8 cellular contexts compared by ENCODE assay signal in the genomic region with DNA sequence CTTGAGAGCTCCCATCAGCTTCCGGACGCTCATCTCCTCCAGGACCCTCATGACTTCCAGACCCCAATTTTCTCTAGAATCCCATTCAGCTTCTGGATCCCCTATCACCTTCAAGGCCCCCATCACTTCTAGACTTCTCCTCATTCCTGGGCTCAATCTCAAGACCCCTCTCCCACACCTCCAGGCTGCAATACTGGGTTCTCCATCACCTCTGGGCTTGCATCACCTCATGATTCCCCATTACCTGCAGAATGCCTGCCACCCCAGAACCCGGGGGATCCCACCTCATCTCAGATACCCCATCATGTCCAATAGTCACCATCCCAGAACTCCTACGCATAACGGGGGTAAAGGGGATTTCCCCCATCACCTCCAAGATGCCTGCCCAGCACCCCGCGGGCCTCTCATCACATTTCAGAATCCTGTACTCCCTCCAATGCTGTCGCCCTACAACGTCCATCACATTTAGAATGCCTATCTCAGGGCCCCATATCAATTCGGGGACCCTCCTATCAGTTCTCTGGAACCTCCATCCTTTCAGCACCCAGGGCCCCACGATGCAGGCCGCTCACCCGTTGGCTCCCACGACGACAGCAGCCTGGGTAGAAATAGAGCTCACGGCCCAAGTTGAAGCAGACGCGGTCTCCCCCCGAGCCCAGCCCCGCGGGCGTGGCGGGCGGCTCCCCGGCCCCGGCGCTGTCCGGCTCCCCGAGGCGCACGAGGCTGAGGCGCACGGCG. TPM values are rescaled to one million over a fixed set of nuclear protein-coding genes. Genes with fewer than 3 reads are reported as not detected.
DNase-seq lines count a peak whose midpoint lies in the region; ATAC-seq, FAIRE-seq and TF ChIP-seq lines count a peak whose summit lies in the region.

No MANE protein-coding gene starts in this region.

- peaks cover 38% of the 10 kb centered on the region; the same call in 2 of the 3 replicates for H3K36me3 ChIP-seq in K562 (ENCODE audit: control insufficient read depth, insufficient read depth, low read length)
- peaks cover 37% of the 10 kb centered on the region for H3K36me3 ChIP-seq in mesodermal cell (ENCODE audit: control insufficient read depth, insufficient read depth, low read length)
- no peaks in the 10 kb centered on the region for H3K36me3 ChIP-seq in aorta (ENCODE audit: control insufficient read depth in 1 of 2, insufficient read depth in 2 of 2, low read length in 1 of 2)

- CTCF ChIA-PET in K562 (lab: Yijun Ruan, JAX; ENCODE audit: low intra/inter-chr PET ratio), result no interaction called here

- H3K4me1 ChIP-seq in K562 (replicated peaks in 1 of 2; ENCODE audit: control insufficient read depth in 2 of 2, insufficient read depth in 2 of 2, low read length in 2 of 2), result peaks cover 19 to 27% of the 10 kb centered on the region in 2 experiments
- peaks cover 15% of the 10 kb centered on the region for H3K4me1 ChIP-seq in mesodermal cell (ENCODE audit: control insufficient read depth, insufficient read depth, low read length, poor library complexity, severe bottlenecking)
- no peaks in the 10 kb centered on the region for H3K4me1 ChIP-seq in aorta (ENCODE audit: control insufficient read depth in 1 of 2, insufficient read depth in 2 of 2, low read length in 2 of 2)

- no peak for TF ChIP-seq CTCF in K562 (IDR thresholded peaks at IDR 0.05 in 2 of 3, conservative IDR thresholded peaks at IDR 0.05 in 1 of 3; ENCODE audit: insufficient read depth in 2 of 3, low read depth in 1 of 3, low read length in 3 of 3)

- peaks cover 3% of the 10 kb centered on the region for H4K20me1 ChIP-seq in K562 (replicated peaks; ENCODE audit: control insufficient read depth, insufficient read depth, low read length)

- 12% methylated on average over 16 of the region's 34 CpGs for WGBS in K562 (ENCODE audit: insufficient coverage, low coverage, missing lambda C conversion rate)
- 10 to 12% methylated on average over 28 to 32 of the region's 34 CpGs for WGBS in mesodermal cell (ENCODE audit: insufficient coverage in 2 of 2), 2 experiments
- WGBS in aorta, 2 donors, result 5% methylated on average over 31 to 34 of the region's 34 CpGs

- TF ChIP-seq RAD21 in K562 (CRISPR knock-in tag; conservative IDR thresholded peaks at IDR 0.05 in 1 of 2, IDR thresholded peaks at IDR 0.05 in 1 of 2), result no peak

- peak overlapping the region; percentile 93; the same call in 1 of the 2 replicates for H2AFZ ChIP-seq in K562 (ENCODE audit: low read depth, low read length)

- DNase-seq in K562 (ENCODE audit: extremely low read depth in 1 of 4, low spot score in 3 of 4) (no peak), aorta (no peak), putamen (ENCODE audit: low spot score) (no peak), G401 (ENCODE audit: low spot score) (no peak)

- POLR2A ChIA-PET in K562 (lab: Yijun Ruan, JAX), result interaction anchor here (0.7 to 1.8 kb wide), 4 partner anchors 10 to 922 kb away, joined by 5 to 9 read pairs (median 8); a partner anchor contains a TSS

- H3K4me2 ChIP-seq in K562 (ENCODE audit: insufficient read depth, low read length), result peak overlapping the region; percentile 86

- FAIRE-seq in K562 (lab: Jason Lieb, UNC), result no peak

- ATAC-seq in GM18858 (IDR thresholded peaks at IDR 0.05; ENCODE audit: unreplicated experiment) (peak; percentile 3), HG03196 (IDR thresholded peaks at IDR 0.05; ENCODE audit: unreplicated experiment) (peak; percentile 17), K562 (no peak), aorta (ENCODE audit: low FRiP score) (no peak), GM18502 (IDR thresholded peaks at IDR 0.05; ENCODE audit: poor library complexity, unreplicated experiment) (no peak)

- no peak for TF ChIP-seq EP300 in K562 (IDR thresholded peaks at IDR 0.05; ENCODE audit: low read length)

- H3K9me3 ChIP-seq in K562 (replicated peaks; ENCODE audit: control insufficient read depth, insufficient read depth, low read depth, low read length) (no peaks in the 10 kb centered on the region), mesodermal cell (ENCODE audit: control insufficient read depth, low read length) (no peaks in the 10 kb centered on the region), aorta (ENCODE audit: control insufficient read depth, low read length) (no peaks in the 10 kb centered on the region)

- no peak for TF ChIP-seq POLR2A in K562 (conservative IDR thresholded peaks at IDR 0.05)

- no peaks in the 10 kb centered on the region for H3K27me3 ChIP-seq in K562 (ENCODE audit: control insufficient read depth in 2 of 2, insufficient read depth in 2 of 2, low read length in 2 of 2)
- H3K27me3 ChIP-seq in aorta (ENCODE audit: control insufficient read depth in 1 of 2, insufficient read depth in 2 of 2, low read length in 1 of 2), result no peaks in the 10 kb centered on the region

- H3K4me3 ChIP-seq in K562 (peak overlapping the region; percentile 95), mesodermal cell (ENCODE audit: extremely low read depth, insufficient read depth, low read length, poor library complexity, severe bottlenecking) (peak overlapping the region; percentile 82), aorta (ENCODE audit: low read length in 2 of 2) (peak overlapping the region; percentile 71 to 79)

- peaks cover 4% of the 10 kb centered on the region for H3K9me1 ChIP-seq in K562 (ENCODE audit: control insufficient read depth, insufficient read depth, low read length)

- H3K27ac ChIP-seq in K562 (ENCODE audit: extremely low read depth, low read depth, low read length) (peak overlapping the region; percentile 83), mesodermal cell (ENCODE audit: low read depth, low read length, severe bottlenecking) (no peak overlapping the region), aorta (ENCODE audit: low read depth in 1 of 2, low read length in 2 of 2) (peak overlapping the region in 1 of 2 donors; percentile 6)

- peak overlapping the region; percentile 77 to 99 for H3K9ac ChIP-seq in K562 (ENCODE audit: insufficient read depth in 1 of 2, low read depth in 2 of 2, low read length in 2 of 2)

- in situ Hi-C loops in K562 (cut with MboI), result no loop called here
- in situ Hi-C loops in G401 (cut with HindIII; ENCODE audit: low sequenced_read_pairs), result no loop called here

- BruUV-seq in K562 (replicated peaks; lab: Mats Ljungman, UMichigan), result TSS peak; percentile 59

- peaks cover 19% of the 10 kb centered on the region for H3K79me2 ChIP-seq in K562 (ENCODE audit: control insufficient read depth, insufficient read depth, low read length)

- intact Hi-C loops in K562 (cut with micrococcal nuclease), result no loop called here
- intact Hi-C loops in aorta (cut with DNase I), result no loop called here

RNA-seq across cellular contexts. Expression of a gene that starts 0.7 kb away (rescaled TPM):
- 93.8 and 251 TPM in 2 replicates for total RNA-seq in K562 (2011; cell fraction: chromatin; rRNA removed; ENCODE audit: low replicate concordance)
- 136 and 149 TPM in 2 replicates for total RNA-seq in K562 (2011; cell fraction: nucleolus; rRNA removed)
- total RNA-seq in K562 (2011; cell fraction: nucleoplasm; rRNA removed), result 124 and 146 TPM in 2 replicates
- 30.5 and 38.4 TPM in 2 replicates for total RNA-seq in K562 (2014; rRNA removed)
- 18.1 and 20.0 TPM in 2 replicates for total RNA-seq in K562 (2014; rRNA removed; fragmentation: Illumina TruSeq; extraction: Trizol)
- total RNA-seq in K562 (2015; rRNA removed; fragmentation: Illumina TruSeq; extraction: Trizol), result 19.0 and 20.7 TPM in 2 replicates
- total RNA-seq in K562 (2021), result 51.3 and 54.6 TPM in 2 replicates
- 15.6 and 22.6 TPM in 2 replicates for polyA plus RNA-seq in K562 (2011; rRNA removed)
- polyA plus RNA-seq in K562 (2011; cell fraction: cytosol; rRNA removed), result 23.6 and 33.0 TPM in 2 replicates
- 46.4 and 68.1 TPM in 2 replicates for polyA plus RNA-seq in K562 (2011; cell fraction: nucleus; rRNA removed)
- polyA plus RNA-seq in K562 (2012), result 28.7 and 29.1 TPM in 2 replicates
- 15.4 and 18.7 TPM in 2 replicates for polyA plus RNA-seq in K562 (2014; fragmentation: Illumina TruSeq; extraction: Trizol)
- polyA plus RNA-seq in K562 (2014; fragmentation: Nextera tagmentation; extraction: Ambion mirVana), result 1 to 10 TPM; 4.7 to 7.9 TPM
- polyA plus RNA-seq in K562 (2014; rRNA removed), result 27.7 and 32.8 TPM in 2 replicates
- 21.1 and 23.5 TPM in 2 replicates for polyA minus RNA-seq in K562 (2011; rRNA and poly(A)+ RNA removed)
- 22.7 and 27.3 TPM in 2 replicates for polyA minus RNA-seq in K562 (2011; cell fraction: cytosol; rRNA and poly(A)+ RNA removed)
- 38.4 and 45.5 TPM in 2 replicates for polyA minus RNA-seq in K562 (2011; cell fraction: nucleus; rRNA and poly(A)+ RNA removed)
- 44.6 TPM for polyA plus RNA-seq in mesodermal cell (2013, experiment 1 of 2)
- polyA plus RNA-seq in mesodermal cell (2013, experiment 2 of 2), result 38.7 TPM
- 10 to 100 TPM; 70.7 TPM for total RNA-seq in aorta
- polyA plus RNA-seq in aorta, result 10 to 100 TPM; 20.9 to 62.2 TPM
- 20.5 and 28.6 TPM in 2 replicates for total RNA-seq in G401 (2014; rRNA removed; shearing (Covaris generic))

RNA-seq across cellular contexts. Expression of a gene that starts 9.6 kb away (rescaled TPM):
- 108 and 213 TPM in 2 replicates for total RNA-seq in K562 (2011; cell fraction: chromatin; rRNA removed; ENCODE audit: low replicate concordance)
- 94.9 and 106 TPM in 2 replicates for total RNA-seq in K562 (2011; cell fraction: nucleolus; rRNA removed)
- total RNA-seq in K562 (2011; cell fraction: nucleoplasm; rRNA removed), result 85.3 and 105 TPM in 2 replicates
- total RNA-seq in K562 (2014; rRNA removed), result 7.7 and 10.9 TPM in 2 replicates
- total RNA-seq in K562 (2014; rRNA removed; fragmentation: Illumina TruSeq; extraction: Trizol), result 2.3 and 2.8 TPM in 2 replicates
- total RNA-seq in K562 (2015; rRNA removed; fragmentation: Illumina TruSeq; extraction: Trizol), result 7.3 and 8.8 TPM in 2 replicates
- total RNA-seq in K562 (2021), result 22.7 and 26.5 TPM in 2 replicates
- 7.0 and 11.2 TPM in 2 replicates for polyA plus RNA-seq in K562 (2011; rRNA removed)
- polyA plus RNA-seq in K562 (2011; cell fraction: cytosol; rRNA removed), result 8.7 and 21.2 TPM in 2 replicates
- polyA plus RNA-seq in K562 (2011; cell fraction: nucleus; rRNA removed), result 75.5 and 114 TPM in 2 replicates
- 23.7 and 50.9 TPM in 2 replicates for polyA plus RNA-seq in K562 (2012)
- 8.0 and 9.1 TPM in 2 replicates for polyA plus RNA-seq in K562 (2014; fragmentation: Illumina TruSeq; extraction: Trizol)
- under 1 TPM; 0.24 to 0.63 TPM for polyA plus RNA-seq in K562 (2014; fragmentation: Nextera tagmentation; extraction: Ambion mirVana)
- polyA plus RNA-seq in K562 (2014; rRNA removed), result 19.1 and 31.3 TPM in 2 replicates
- polyA minus RNA-seq in K562 (2011; rRNA and poly(A)+ RNA removed), result 6.7 and 13.0 TPM in 2 replicates
- polyA minus RNA-seq in K562 (2011; cell fraction: cytosol; rRNA and poly(A)+ RNA removed), result 5.6 and 7.0 TPM in 2 replicates
- 16.8 and 17.1 TPM in 2 replicates for polyA minus RNA-seq in K562 (2011; cell fraction: nucleus; rRNA and poly(A)+ RNA removed)
- polyA plus RNA-seq in mesodermal cell (2013, experiment 1 of 2), result 43.9 TPM
- polyA plus RNA-seq in mesodermal cell (2013, experiment 2 of 2), result 38.5 TPM
- 100 to 1,000 TPM; 155 to 215 TPM for total RNA-seq in aorta
- 100 to 1,000 TPM; 139 to 408 TPM for polyA plus RNA-seq in aorta
- 22.4 and 37.5 TPM in 2 replicates for total RNA-seq in G401 (2014; rRNA removed; shearing (Covaris generic))

RNA-seq across cellular contexts. Expression of a gene that starts 22.9 kb away (rescaled TPM):
- 4.2 and 17.4 TPM in 2 replicates for total RNA-seq in K562 (2011; cell fraction: chromatin; rRNA removed; ENCODE audit: low replicate concordance)
- 13.7 and 19.0 TPM in 2 replicates for total RNA-seq in K562 (2011; cell fraction: nucleolus; rRNA removed)
- total RNA-seq in K562 (2011; cell fraction: nucleoplasm; rRNA removed), result 6.2 and 8.5 TPM in 2 replicates
- total RNA-seq in K562 (2014; rRNA removed), result 7.9 and 9.0 TPM in 2 replicates
- total RNA-seq in K562 (2014; rRNA removed; fragmentation: Illumina TruSeq; extraction: Trizol), result 1.0 and 1.4 TPM in 2 replicates
- 4.2 and 5.0 TPM in 2 replicates for total RNA-seq in K562 (2015; rRNA removed; fragmentation: Illumina TruSeq; extraction: Trizol)
- 15.2 and 17.2 TPM in 2 replicates for total RNA-seq in K562 (2021)
- polyA plus RNA-seq in K562 (2011; rRNA removed), result 2.5 and 6.1 TPM in 2 replicates
- 5.6 and 11.7 TPM in 2 replicates for polyA plus RNA-seq in K562 (2011; cell fraction: cytosol; rRNA removed)
- polyA plus RNA-seq in K562 (2011; cell fraction: nucleus; rRNA removed), result 22.2 and 28.1 TPM in 2 replicates
- polyA plus RNA-seq in K562 (2012), result 5.5 and 16.8 TPM in 2 replicates
- 7.4 and 12.5 TPM in 2 replicates for polyA plus RNA-seq in K562 (2014; fragmentation: Illumina TruSeq; extraction: Trizol)
- not detected for polyA plus RNA-seq in K562 (2014; fragmentation: Nextera tagmentation; extraction: Ambion mirVana)
- 9.7 and 10.2 TPM in 2 replicates for polyA plus RNA-seq in K562 (2014; rRNA removed)
- 0.74 and 0.93 TPM in 2 replicates for polyA minus RNA-seq in K562 (2011; rRNA and poly(A)+ RNA removed)
- polyA minus RNA-seq in K562 (2011; cell fraction: cytosol; rRNA and poly(A)+ RNA removed), result 4.6 and 7.9 TPM in 2 replicates
- 7.8 and 10.1 TPM in 2 replicates for polyA minus RNA-seq in K562 (2011; cell fraction: nucleus; rRNA and poly(A)+ RNA removed)
- 29.0 TPM for polyA plus RNA-seq in mesodermal cell (2013, experiment 1 of 2)
- 24.5 TPM for polyA plus RNA-seq in mesodermal cell (2013, experiment 2 of 2)
- total RNA-seq in aorta, result 10 to 100 TPM; 17.8 to 27.3 TPM
- polyA plus RNA-seq in aorta, result 10 to 100 TPM in 1 of 2 donors, 1 to 10 TPM in 1; 8.1 to 34.4 TPM
- 22.1 and 27.9 TPM in 2 replicates for total RNA-seq in G401 (2014; rRNA removed; shearing (Covaris generic))

RNA-seq across cellular contexts. Expression of a gene that starts 23.2 kb away (rescaled TPM):
- total RNA-seq in K562 (2011; cell fraction: chromatin; rRNA removed; ENCODE audit: low replicate concordance), result 0.63 and 3.1 TPM in 2 replicates
- total RNA-seq in K562 (2011; cell fraction: nucleolus; rRNA removed), result 1.5 and 1.7 TPM in 2 replicates
- total RNA-seq in K562 (2011; cell fraction: nucleoplasm; rRNA removed), result 0.81 and 1.1 TPM in 2 replicates
- not detected in 2 replicates for total RNA-seq in K562 (2014; rRNA removed)
- total RNA-seq in K562 (2014; rRNA removed; fragmentation: Illumina TruSeq; extraction: Trizol), result not detected in 2 replicates
- total RNA-seq in K562 (2015; rRNA removed; fragmentation: Illumina TruSeq; extraction: Trizol), result 0.07 TPM in 1 of 2 replicates, not detected in the other
- total RNA-seq in K562 (2021), result 0.07 TPM in 1 of 2 replicates, not detected in the other
- 0.03 and 0.04 TPM in 2 replicates for polyA plus RNA-seq in K562 (2011; rRNA removed)
- polyA plus RNA-seq in K562 (2011; cell fraction: cytosol; rRNA removed), result not detected in 2 replicates
- polyA plus RNA-seq in K562 (2011; cell fraction: nucleus; rRNA removed), result 0.08 and 0.14 TPM in 2 replicates
- polyA plus RNA-seq in K562 (2012), result 0.05 and 0.15 TPM in 2 replicates
- not detected in 2 replicates for polyA plus RNA-seq in K562 (2014; fragmentation: Illumina TruSeq; extraction: Trizol)
- not detected for polyA plus RNA-seq in K562 (2014; fragmentation: Nextera tagmentation; extraction: Ambion mirVana)
- 0.07 and 0.15 TPM in 2 replicates for polyA plus RNA-seq in K562 (2014; rRNA removed)
- polyA minus RNA-seq in K562 (2011; rRNA and poly(A)+ RNA removed), result 0.09 TPM in 1 of 2 replicates, not detected in the other
- not detected in 2 replicates for polyA minus RNA-seq in K562 (2011; cell fraction: cytosol; rRNA and poly(A)+ RNA removed)
- 0.54 and 0.56 TPM in 2 replicates for polyA minus RNA-seq in K562 (2011; cell fraction: nucleus; rRNA and poly(A)+ RNA removed)
- not detected for polyA plus RNA-seq in mesodermal cell (2013, experiment 1 of 2)
- not detected for polyA plus RNA-seq in mesodermal cell (2013, experiment 2 of 2)
- under 1 TPM; 0.15 to 0.23 TPM for total RNA-seq in aorta
- polyA plus RNA-seq in aorta, result not detected
- 0.12 TPM in 1 of 2 replicates, not detected in the other for total RNA-seq in G401 (2014; rRNA removed; shearing (Covaris generic))

RNA-seq across cellular contexts. Expression of a gene that starts 58.7 kb away (rescaled TPM):
- 0.48 and 1.4 TPM in 2 replicates for total RNA-seq in K562 (2011; cell fraction: chromatin; rRNA removed; ENCODE audit: low replicate concordance)
- 0.66 and 0.67 TPM in 2 replicates for total RNA-seq in K562 (2011; cell fraction: nucleolus; rRNA removed)
- total RNA-seq in K562 (2011; cell fraction: nucleoplasm; rRNA removed), result 0.37 and 0.76 TPM in 2 replicates
- total RNA-seq in K562 (2014; rRNA removed), result 1.6 and 2.4 TPM in 2 replicates
- 0.64 and 0.76 TPM in 2 replicates for total RNA-seq in K562 (2014; rRNA removed; fragmentation: Illumina TruSeq; extraction: Trizol)
- 0.51 and 0.64 TPM in 2 replicates for total RNA-seq in K562 (2015; rRNA removed; fragmentation: Illumina TruSeq; extraction: Trizol)
- total RNA-seq in K562 (2021), result 1.5 and 2.0 TPM in 2 replicates
- polyA plus RNA-seq in K562 (2011; rRNA removed), result 0.20 and 1.4 TPM in 2 replicates
- polyA plus RNA-seq in K562 (2011; cell fraction: cytosol; rRNA removed), result 0.82 and 0.99 TPM in 2 replicates
- 0.51 and 0.86 TPM in 2 replicates for polyA plus RNA-seq in K562 (2011; cell fraction: nucleus; rRNA removed)
- polyA plus RNA-seq in K562 (2012), result 1.8 and 3.2 TPM in 2 replicates
- 1.8 and 2.2 TPM in 2 replicates for polyA plus RNA-seq in K562 (2014; fragmentation: Illumina TruSeq; extraction: Trizol)
- polyA plus RNA-seq in K562 (2014; fragmentation: Nextera tagmentation; extraction: Ambion mirVana), result under 1 TPM; 0.06 to 0.07 TPM
- 1.2 and 1.6 TPM in 2 replicates for polyA plus RNA-seq in K562 (2014; rRNA removed)
- 0.21 and 0.54 TPM in 2 replicates for polyA minus RNA-seq in K562 (2011; rRNA and poly(A)+ RNA removed)
- polyA minus RNA-seq in K562 (2011; cell fraction: cytosol; rRNA and poly(A)+ RNA removed), result 1.1 TPM in 1 of 2 replicates, not detected in the other
- 0.13 and 1.1 TPM in 2 replicates for polyA minus RNA-seq in K562 (2011; cell fraction: nucleus; rRNA and poly(A)+ RNA removed)
- not detected for polyA plus RNA-seq in mesodermal cell (2013, experiment 1 of 2)
- not detected for polyA plus RNA-seq in mesodermal cell (2013, experiment 2 of 2)
- not detected for total RNA-seq in aorta
- not detected for polyA plus RNA-seq in aorta
- not detected in 2 replicates for total RNA-seq in G401 (2014; rRNA removed; shearing (Covaris generic))

Comparison
In these comparisons a context has a peak if more than half of its experiments do, and no peak if none do; other contexts are left out.
1. ATAC-seq: peak in GM18858 (single experiment) and HG03196 (single experiment); none in K562 (single experiment), aorta (single experiment) and GM18502 (single experiment).
2. Peak in every context shown above with its lines, with median percentiles within 50 percentile points of each other: H3K4me3 ChIP-seq.